8 cellular contexts compared by ENCODE assay signal in genomic region chr1:226990133-226990716, GRCh38. TPM values are rescaled to one million over a fixed set of nuclear protein-coding genes. Genes with fewer than 3 reads are reported as not detected.
DNase-seq lines count a peak whose midpoint lies in the region; ATAC-seq and TF ChIP-seq lines count a peak whose summit lies in the region.

No MANE protein-coding gene starts in this region.

- H3K36me3 ChIP-seq in GM06990 (ENCODE audit: control insufficient read depth, insufficient read depth, low read length) (no peaks in the 10 kb centered on the region; the same call in 1 of the 2 replicates), right atrium auricular region (peaks cover 19% of the 10 kb centered on the region)

- peak; percentile 59 for DNase-seq in GM06990 (ENCODE audit: extremely low read depth, insufficient read length)
- DNase-seq in activated CD8-positive, alpha-beta memory T cell treated with anti-CD3 and anti-CD28 coated beads for 48 hours (ENCODE audit: low read depth in 2 of 3, low spot score in 2 of 3), result peak in 2 of 3 experiments; percentile 15 to 20
- DNase-seq in right atrium auricular region (ENCODE audit: low spot score), result no peak
- DNase-seq in stimulated activated CD4-positive, alpha-beta T cell treated with anti-CD3 and anti-CD28 coated beads, TNF-alpha, amount 100 ng/mL, for 24 hours (ENCODE audit: low read depth in 3 of 3), result peak; percentile 17 to 63 (median 18)
- DNase-seq in GM03348 (ENCODE audit: low spot score), result no peak
- DNase-seq in NCI-H1105 treated with DMSO at 0.1 percent for 48 hours (lab: John Stamatoyannopoulos, UW), result no peak

- TF ChIP-seq CTCF in GM06990 (IDR thresholded peaks at IDR 0.05; ENCODE audit: insufficient read depth, low read length, poor library complexity, severe bottlenecking), result no peak
- TF ChIP-seq CTCF in right atrium auricular region (IDR thresholded peaks at IDR 0.05), result no peak

- no peak overlapping the region for H3K4me3 ChIP-seq in GM06990 (replicated peaks; ENCODE audit: low read depth, low read length)
- no peak overlapping the region for H3K4me3 ChIP-seq in right atrium auricular region

- peaks cover 0 to 71% of the 10 kb centered on the region in 2 donors for H3K4me1 ChIP-seq in right atrium auricular region

- ATAC-seq in HG03095 (IDR thresholded peaks at IDR 0.05; ENCODE audit: unreplicated experiment) (peak; percentile 83), HG03097 (IDR thresholded peaks at IDR 0.05; ENCODE audit: low FRiP score, unreplicated experiment) (no peak)

- H3K9me3 ChIP-seq in right atrium auricular region, result no peaks in the 10 kb centered on the region

- peak overlapping the region; percentile 61 to 91 for H3K27ac ChIP-seq in right atrium auricular region

- no peaks in the 10 kb centered on the region for H3K27me3 ChIP-seq in GM06990 (replicated peaks; ENCODE audit: control insufficient read depth, insufficient read depth, low read length)
- no peaks in the 10 kb centered on the region for H3K27me3 ChIP-seq in right atrium auricular region

RNA-seq across cellular contexts. Expression of gene COQ8A, which starts 50.1 kb away (rescaled TPM):
- total RNA-seq in right atrium auricular region, result 100 to 1,000 TPM; 158 to 253 TPM

Comparison
In these comparisons a context has a peak if more than half of its experiments do, and no peak if none do; other contexts are left out.
1. DNase-seq: peak in GM06990 (single experiment), activated CD8-positive, alpha-beta memory T cell treated with anti-CD3 and anti-CD28 coated beads for 48 hours (2 of 3) and stimulated activated CD4-positive, alpha-beta T cell treated with anti-CD3 and anti-CD28 coated beads, TNF-alpha, amount 100 ng/mL, for 24 hours (3 of 3); none in right atrium auricular region (single experiment), GM03348 (single experiment) and NCI-H1105 treated with DMSO at 0.1 percent for 48 hours (single experiment).